27 cellular contexts compared by ENCODE assay signal in genomic region chr5:77255617-77256016, GRCh38. TPM values are rescaled to one million over a fixed set of nuclear protein-coding genes. Genes with fewer than 3 reads are reported as not detected.
DNase-seq lines count a peak whose midpoint lies in the region; ATAC-seq and TF ChIP-seq lines count a peak whose summit lies in the region.
"Had no signal": no experiment of that assay in that cellular context is flagged by ENCODE, and none has a peak within 500 bp of the region (broad histone marks: within the 10 kb centered on the region; RNA-seq: fewer than 3 reads in every experiment).

No MANE protein-coding gene starts in this region.

- no peak overlapping the region for H3K4me3 Mint-ChIP-seq in CD4-positive, alpha-beta memory T cell
- H3K4me3 Mint-ChIP-seq: CD14-positive monocyte had no signal

- WGBS in body of pancreas, 2 donors = 57 to 72% methylated on average over 6 of the region's 6 CpGs
- WGBS in thyroid gland, 2 donors = 75 to 94% methylated on average over 3 to 6 of the region's 6 CpGs

- H3K9me3 ChIP-seq in body of pancreas (no peaks in the 10 kb centered on the region), lower lobe of right lung (no peaks in the 10 kb centered on the region), thyroid gland (no peaks in the 10 kb centered on the region)
- H3K9me3 ChIP-seq in CD4-positive, alpha-beta memory T cell (ENCODE audit: control insufficient read depth in 1 of 2, low read length in 2 of 2) = no peaks in the 10 kb centered on the region
- H3K9me3 ChIP-seq: BE2C had no signal

- no peaks in the 10 kb centered on the region for H3K36me3 Mint-ChIP-seq in CD4-positive, alpha-beta memory T cell
- H3K36me3 Mint-ChIP-seq: CD14-positive monocyte had no signal

- H3K4me1 ChIP-seq in body of pancreas (peaks cover 6% of the 10 kb centered on the region), lower lobe of right lung (no peaks in the 10 kb centered on the region), thyroid gland (peaks cover 18 to 55% of the 10 kb centered on the region in 2 donors)
- no peaks in the 10 kb centered on the region for H3K4me1 ChIP-seq in CD4-positive, alpha-beta memory T cell (ENCODE audit: insufficient read depth, low read length)
- H3K4me1 ChIP-seq: BE2C had no signal

- peaks cover 8 to 11% of the 10 kb centered on the region in 2 donors for H3K27me3 Mint-ChIP-seq in CD4-positive, alpha-beta memory T cell

- H3K4me3 ChIP-seq in body of pancreas (no peak overlapping the region), lower lobe of right lung (no peak overlapping the region), thyroid gland (replicated peaks in 1 of 3) (no peak overlapping the region)
- no peak overlapping the region for H3K4me3 ChIP-seq in CD4-positive, alpha-beta memory T cell (ENCODE audit: low read length in 2 of 2)
- H3K4me3 ChIP-seq: K562, PC-9 had no signal

- no peak for TF ChIP-seq CTCF in body of pancreas (IDR thresholded peaks at IDR 0.05)
- no peak for TF ChIP-seq CTCF in lower lobe of right lung (IDR thresholded peaks at IDR 0.05)
- no peak for TF ChIP-seq CTCF in thyroid gland (IDR thresholded peaks at IDR 0.05)

- intact Hi-C loops in body of pancreas (cut with DNase I) (no loop called here), lower lobe of right lung (cut with DNase I) (no loop called here), thyroid gland (cut with DNase I) (no loop called here)
- intact Hi-C loops in CD4-positive, alpha-beta memory T cell (cut with micrococcal nuclease) = no loop called here

- H3K27ac ChIP-seq in body of pancreas = no peak overlapping the region
- H3K27ac ChIP-seq in lower lobe of right lung = no peak overlapping the region
- H3K27ac ChIP-seq in thyroid gland = peak overlapping the region in 2 of 3 donors; percentile 28 to 57
- no peak overlapping the region for H3K27ac ChIP-seq in CD4-positive, alpha-beta memory T cell (ENCODE audit: low read depth, low read length)
- H3K27ac ChIP-seq: PC-9 had no signal

- H3K9me3 Mint-ChIP-seq in CD4-positive, alpha-beta memory T cell = peaks cover 0 to 6% (median 2%) of the 10 kb centered on the region in 8 donors

- no peaks in the 10 kb centered on the region for H3K27me3 ChIP-seq in body of pancreas
- H3K27me3 ChIP-seq in lower lobe of right lung (ENCODE audit: low read depth) = no peaks in the 10 kb centered on the region
- no peaks in the 10 kb centered on the region for H3K27me3 ChIP-seq in thyroid gland
- H3K27me3 ChIP-seq in CD4-positive, alpha-beta memory T cell (ENCODE audit: insufficient read depth, low read length) = no peaks in the 10 kb centered on the region
- H3K27me3 ChIP-seq: BE2C had no signal

- CTCF ChIA-PET in CD4-positive, alpha-beta memory T cell (lab: Charles Lee; ENCODE audit: partially characterized antibody) = no interaction called here

- ATAC-seq in body of pancreas (peak; percentile 42), lower lobe of right lung (peak in 1 of 2 donors; percentile 65), HG02759 (IDR thresholded peaks at IDR 0.05; ENCODE audit: unreplicated experiment) (no peak)
- ATAC-seq: K562 had no signal

- H3K36me3 ChIP-seq in body of pancreas (replicated peaks in 1 of 2; ENCODE audit: insufficient read depth in 1 of 2, low read depth in 2 of 2) (no peaks in the 10 kb centered on the region), lower lobe of right lung (no peaks in the 10 kb centered on the region), thyroid gland (no peaks in the 10 kb centered on the region)
- H3K36me3 ChIP-seq in CD4-positive, alpha-beta memory T cell (ENCODE audit: insufficient read depth, low read length) = no peaks in the 10 kb centered on the region
- H3K36me3 ChIP-seq: BE2C had no signal

- POLR2A ChIA-PET in CD4-positive, alpha-beta memory T cell (lab: Charles Lee; ENCODE audit: partially characterized antibody) = no interaction called here

- no peak for TF ChIP-seq POLR2A in body of pancreas (IDR thresholded peaks at IDR 0.05)
- no peak for TF ChIP-seq POLR2A in thyroid gland (IDR thresholded peaks at IDR 0.05)

- DNase-seq in Daoy (ENCODE audit: low read depth) (peak; percentile 20), body of pancreas (peak in 1 of 4 donors; percentile 21), lower lobe of right lung (peak; percentile 50), thyroid gland (no peak), RKO (ENCODE audit: low spot score) (no peak), T-helper 9 cell (no peak)
- no peak for DNase-seq in CD4-positive, alpha-beta memory T cell
- DNase-seq: 8988T, ACHN, BE2C, Calu3, DMS79 treated with DMSO at 0.1 percent for 48 hours, Kasumi-1, NCI-H1105 treated with DMSO at 0.1 percent for 48 hours, NCI-H146, NCI-H1930, NCI-H2107, NCI-H524 treated with DMSO at 0.1 percent for 48 hours, NCI-H82, PC-9, RPMI8226, SHP77 had no signal

- H3K27ac Mint-ChIP-seq in CD4-positive, alpha-beta memory T cell = no peak overlapping the region
- H3K27ac Mint-ChIP-seq: CD14-positive monocyte had no signal

- no peaks in the 10 kb centered on the region for H3K4me1 Mint-ChIP-seq in CD4-positive, alpha-beta memory T cell

RNA-seq across cellular contexts. Expression of gene PDE8B, which starts 45.1 kb away (rescaled TPM):
- 0.29 and 1.6 TPM in 2 replicates for total RNA-seq in Daoy (2014; rRNA removed; shearing (Covaris generic))
- total RNA-seq in body of pancreas (10 to 100 TPM in 1 of 2 donors, 1 to 10 TPM in 1; 8.3 to 15.8 TPM), lower lobe of right lung (5.3 TPM), thyroid gland (100 to 1,000 TPM; 113 to 279 (median 218) TPM)
- not detected for total RNA-seq in CD4-positive, alpha-beta memory T cell
- polyA plus RNA-seq in CD4-positive, alpha-beta memory T cell = under 1 TPM in 1 of 2 donors, not detected in 1; 0.26 TPM
- total RNA-seq: HT-29, K562, MCF 10A had no signal

Comparison
In these comparisons a context has a peak if more than half of its experiments do, and no peak if none do; other contexts are left out.
1. DNase-seq: peak in Daoy (single experiment) and lower lobe of right lung (single experiment); none in thyroid gland (0 of 2), CD4-positive, alpha-beta memory T cell (0 of 5), RKO (single experiment) and T-helper 9 cell (single experiment).
2. H3K27ac ChIP-seq: peak in thyroid gland (2 of 3); none in body of pancreas (0 of 4), lower lobe of right lung (single experiment) and CD4-positive, alpha-beta memory T cell (single experiment).
3. RNA of gene PDE8B, which starts 45.1 kb away (total RNA-seq): 113 to 279 TPM in thyroid gland; 8.3 to 15.8 TPM in body of pancreas, 5.3 TPM in lower lobe of right lung (single experiment), 0.29 to 1.6 TPM in Daoy and not detected in CD4-positive, alpha-beta memory T cell; every median in the first group is over 4 times any median in the second.